1 cellular context compared by ENCODE assay signal in genomic region chr3:141875374-141875892, GRCh38.
TF ChIP-seq lines count a peak whose summit lies in the region.

No MANE protein-coding gene starts in this region.

TF ChIP-seq in K562, 482 proteins besides CTCF, POLR2A, EP300 and RAD21 (continued from another document):
- no peak for TF ChIP-seq ZNF407 (IDR thresholded peaks at IDR 0.05; ENCODE audit: low read depth)
- no peak for TF ChIP-seq SIN3B (IDR thresholded peaks at IDR 0.05; ENCODE audit: low read depth)
- no peak for TF ChIP-seq CXXC5 (CRISPR knock-in tag; IDR thresholded peaks at IDR 0.05)
- TF ChIP-seq, protein P1, sequence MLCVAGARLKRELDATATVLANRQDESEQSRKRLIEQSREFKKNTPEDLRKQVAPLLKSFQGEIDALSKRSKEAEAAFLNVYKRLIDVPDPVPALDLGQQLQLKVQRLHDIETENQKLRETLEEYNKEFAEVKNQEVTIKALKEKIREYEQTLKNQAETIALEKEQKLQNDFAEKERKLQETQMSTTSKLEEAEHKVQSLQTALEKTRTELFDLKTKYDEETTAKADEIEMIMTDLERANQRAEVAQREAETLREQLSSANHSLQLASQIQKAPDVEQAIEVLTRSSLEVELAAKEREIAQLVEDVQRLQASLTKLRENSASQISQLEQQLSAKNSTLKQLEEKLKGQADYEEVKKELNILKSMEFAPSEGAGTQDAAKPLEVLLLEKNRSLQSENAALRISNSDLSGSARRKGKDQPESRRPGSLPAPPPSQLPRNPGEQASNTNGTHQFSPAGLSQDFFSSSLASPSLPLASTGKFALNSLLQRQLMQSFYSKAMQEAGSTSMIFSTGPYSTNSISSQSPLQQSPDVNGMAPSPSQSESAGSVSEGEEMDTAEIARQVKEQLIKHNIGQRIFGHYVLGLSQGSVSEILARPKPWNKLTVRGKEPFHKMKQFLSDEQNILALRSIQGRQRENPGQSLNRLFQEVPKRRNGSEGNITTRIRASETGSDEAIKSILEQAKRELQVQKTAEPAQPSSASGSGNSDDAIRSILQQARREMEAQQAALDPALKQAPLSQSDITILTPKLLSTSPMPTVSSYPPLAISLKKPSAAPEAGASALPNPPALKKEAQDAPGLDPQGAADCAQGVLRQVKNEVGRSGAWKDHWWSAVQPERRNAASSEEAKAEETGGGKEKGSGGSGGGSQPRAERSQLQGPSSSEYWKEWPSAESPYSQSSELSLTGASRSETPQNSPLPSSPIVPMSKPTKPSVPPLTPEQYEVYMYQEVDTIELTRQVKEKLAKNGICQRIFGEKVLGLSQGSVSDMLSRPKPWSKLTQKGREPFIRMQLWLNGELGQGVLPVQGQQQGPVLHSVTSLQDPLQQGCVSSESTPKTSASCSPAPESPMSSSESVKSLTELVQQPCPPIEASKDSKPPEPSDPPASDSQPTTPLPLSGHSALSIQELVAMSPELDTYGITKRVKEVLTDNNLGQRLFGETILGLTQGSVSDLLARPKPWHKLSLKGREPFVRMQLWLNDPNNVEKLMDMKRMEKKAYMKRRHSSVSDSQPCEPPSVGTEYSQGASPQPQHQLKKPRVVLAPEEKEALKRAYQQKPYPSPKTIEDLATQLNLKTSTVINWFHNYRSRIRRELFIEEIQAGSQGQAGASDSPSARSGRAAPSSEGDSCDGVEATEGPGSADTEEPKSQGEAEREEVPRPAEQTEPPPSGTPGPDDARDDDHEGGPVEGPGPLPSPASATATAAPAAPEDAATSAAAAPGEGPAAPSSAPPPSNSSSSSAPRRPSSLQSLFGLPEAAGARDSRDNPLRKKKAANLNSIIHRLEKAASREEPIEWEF (CRISPR knock-in tag; IDR thresholded peaks at IDR 0.05), result no peak
TF ChIP-seq in K562: peak in this region for 41.
